19 cellular contexts compared by ENCODE assay signal in the genomic region with DNA sequence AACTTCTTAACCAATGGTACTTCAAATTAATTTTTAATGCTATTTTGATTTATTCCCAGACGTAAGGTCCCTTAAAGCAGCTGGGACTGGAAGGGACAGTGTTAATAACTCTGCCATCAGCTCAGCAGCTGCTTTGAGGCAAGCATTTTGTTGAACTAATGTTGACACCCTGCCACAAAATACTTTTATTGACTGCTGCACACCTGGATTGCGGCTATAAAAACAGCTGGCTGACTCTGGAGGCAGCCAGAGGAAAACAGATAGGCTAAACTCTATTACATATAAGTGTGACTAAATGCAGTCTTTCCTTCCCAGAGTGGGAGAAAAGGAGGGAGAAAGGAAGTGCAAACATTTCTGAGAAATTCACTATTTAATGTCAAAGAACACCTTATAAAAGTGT.
"Had no signal": no experiment of that assay in that cellular context is flagged by ENCODE, and none has a peak within 500 bp of the region (broad histone marks: within the 10 kb centered on the region; RNA-seq: fewer than 3 reads in every experiment).

No MANE protein-coding gene starts in this region.

- H3K4me1 ChIP-seq: pancreas, testis had no signal

- H3K4me1 Mint-ChIP-seq: activated B cell treated with CpG ODN at 0.5 μM for 24 hours had no signal

- DNase-seq: activated B cell treated with CpG ODN at 0.5 μM for 24 hours; activated CD4-positive, alpha-beta T cell treated with anti-CD3 and anti-CD28 coated beads, Interleukin-2, amount 10 ng/mL, durations not matched to agents 7 days and 5 days; activated CD8-positive, alpha-beta memory T cell treated with anti-CD3 and anti-CD28 coated beads, Interleukin-2, amount 50 U/mL, for 48 hours; activated naive CD4-positive, alpha-beta T cell treated with Interleukin-2 at 50 U/mL for 16 hours; anterior cingulate cortex; brain microvascular endothelial cell; effector memory CD4-positive, alpha-beta T cell; foreskin melanocyte; immature natural killer cell; mammary epithelial cell; naive thymus-derived CD8-positive, alpha-beta T cell; pancreas; stimulated activated CD4-positive, alpha-beta T cell treated with anti-CD3 and anti-CD28 coated beads, Interleukin-1b, Interleukin-23, amount 100 ng/mL, for 48 hours; stimulated activated naive CD8-positive, alpha-beta T cell treated with anti-CD3 and anti-CD28 coated beads, Interleukin-15, amount 100 ng/mL, for 72 hours; testis; upper lobe of right lung had no signal

- H3K4me3 Mint-ChIP-seq: activated B cell treated with CpG ODN at 0.5 μM for 24 hours; activated CD4-positive, alpha-beta T cell treated with anti-CD3 and anti-CD28 coated beads, Interleukin-2, amount 10 ng/mL, durations not matched to agents 7 days and 5 days; stimulated activated naive CD8-positive, alpha-beta T cell treated with anti-CD3 and anti-CD28 coated beads, Interleukin-15, amount 100 ng/mL, for 72 hours had no signal

- H3K36me3 Mint-ChIP-seq: immature natural killer cell; naive thymus-derived CD8-positive, alpha-beta T cell had no signal

- ATAC-seq: left lobe of liver; naive thymus-derived CD8-positive, alpha-beta T cell; pancreas; sciatic nerve; stimulated activated naive CD8-positive, alpha-beta T cell treated with anti-CD3 and anti-CD28 coated beads, Interleukin-15, amount 100 ng/mL, for 72 hours; upper lobe of right lung had no signal

- H3K4me3 ChIP-seq: pancreas, testis, upper lobe of right lung had no signal

- FAIRE-seq: pancreas had no signal

- H3K27me3 ChIP-seq: brain microvascular endothelial cell, pancreas, testis, upper lobe of right lung had no signal

- H3K9me3 Mint-ChIP-seq: activated B cell treated with CpG ODN at 0.5 μM for 24 hours; activated CD4-positive, alpha-beta T cell treated with anti-CD3 and anti-CD28 coated beads, Interleukin-2, amount 10 ng/mL, durations not matched to agents 7 days and 5 days; immature natural killer cell; naive thymus-derived CD8-positive, alpha-beta T cell; stimulated activated naive CD8-positive, alpha-beta T cell treated with anti-CD3 and anti-CD28 coated beads, Interleukin-15, amount 100 ng/mL, for 72 hours had no signal

- H3K27me3 Mint-ChIP-seq: activated B cell treated with CpG ODN at 0.5 μM for 24 hours; activated CD4-positive, alpha-beta T cell treated with anti-CD3 and anti-CD28 coated beads, Interleukin-2, amount 10 ng/mL, durations not matched to agents 7 days and 5 days; naive thymus-derived CD8-positive, alpha-beta T cell; stimulated activated naive CD8-positive, alpha-beta T cell treated with anti-CD3 and anti-CD28 coated beads, Interleukin-15, amount 100 ng/mL, for 72 hours had no signal

- H3K9me3 ChIP-seq: pancreas, testis, upper lobe of right lung had no signal

- H3K27ac ChIP-seq: brain microvascular endothelial cell, epithelial cell of prostate, pancreas, testis, upper lobe of right lung had no signal

- H3K36me3 ChIP-seq: brain microvascular endothelial cell, pancreas, upper lobe of right lung had no signal
